9 cellular contexts compared by ENCODE assay signal in the genomic region with DNA sequence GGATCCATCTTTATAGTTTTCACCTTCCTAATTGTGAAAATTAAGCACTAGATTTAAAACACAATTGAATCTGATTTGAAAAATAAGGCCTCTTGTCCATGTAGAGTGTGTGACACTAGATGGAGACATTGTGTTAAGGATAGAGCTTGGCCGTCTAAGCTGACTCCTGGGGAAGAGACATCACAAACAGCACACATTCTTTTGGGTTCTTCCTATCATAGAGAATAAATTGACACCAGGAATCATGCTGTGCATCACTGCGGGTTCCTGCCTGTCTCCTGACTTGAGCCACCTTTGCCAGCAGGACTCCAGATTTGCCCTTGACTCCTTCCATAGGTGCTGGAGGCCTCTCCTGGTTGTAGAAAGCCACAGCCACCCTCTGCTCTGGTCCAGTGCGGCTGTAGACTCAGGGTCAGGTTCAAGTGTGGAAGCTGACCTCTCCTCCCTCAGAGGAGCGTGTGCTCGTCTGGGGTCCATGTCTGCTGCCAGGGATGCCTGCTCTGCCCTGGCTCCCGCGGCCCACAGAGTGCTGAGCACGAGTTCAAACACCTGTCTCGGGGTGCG. TPM values are rescaled to one million over a fixed set of nuclear protein-coding genes. Genes with fewer than 3 reads are reported as not detected.
DNase-seq lines count a peak whose midpoint lies in the region; ATAC-seq, FAIRE-seq and TF ChIP-seq lines count a peak whose summit lies in the region.
"Had no signal": no experiment of that assay in that cellular context is flagged by ENCODE, and none has a peak within 500 bp of the region (broad histone marks: within the 10 kb centered on the region; RNA-seq: fewer than 3 reads in every experiment).

No MANE protein-coding gene starts in this region.

- H3K4me1 ChIP-seq in OCI-LY1 (ENCODE audit: insufficient read depth, low read length, severe bottlenecking) = no peaks in the 10 kb centered on the region

- ATAC-seq in activated CD4-positive, CD25-positive, alpha-beta regulatory T cell treated with anti-CD3 and anti-CD28 coated beads, Interleukin-2, amount 50 U/mL, for 24 hours = peak; percentile 64
- peak; percentile 84 for ATAC-seq in GM21723 (IDR thresholded peaks at IDR 0.05; ENCODE audit: unreplicated experiment)
- ATAC-seq in stimulated activated naive CD8-positive, alpha-beta T cell treated with anti-CD3 and anti-CD28 coated beads, Interleukin-15, Interleukin-2, amounts not matched to agents 100 U/mL and 50 U/mL, for 24 hours = peak; percentile 70

- TF ChIP-seq CTCF in OCI-LY1 (IDR thresholded peaks at IDR 0.05; ENCODE audit: low read length) (peak; percentile 69), MCF 10A (IDR thresholded peaks at IDR 0.05; ENCODE audit: unreplicated experiment) (peak; percentile 65)

- peak; percentile 55 for FAIRE-seq in islet of Langerhans (lab: Jason Lieb, UNC)

- DNase-seq in activated CD4-positive, CD25-positive, alpha-beta regulatory T cell treated with anti-CD3 and anti-CD28 coated beads, Interleukin-2, amount 50 U/mL, for 72 hours = no peak
- DNase-seq in LHCN-M2 (ENCODE audit: low read depth) (peak; percentile 76), MCF 10A (ENCODE audit: unreplicated experiment) (peak; percentile 77)
- no peak for DNase-seq in stimulated activated naive CD8-positive, alpha-beta T cell treated with anti-CD3 and anti-CD28 coated beads, Interleukin-15, Interleukin-2, amounts not matched to agents 100 U/mL and 50 U/mL, for 24 hours

- H3K4me3 ChIP-seq in OCI-LY1 (ENCODE audit: low read depth, low read length, poor library complexity, severe bottlenecking) = no peak overlapping the region

- CTCF ChIA-PET in MCF 10A (lab: Yijun Ruan, JAX) = interaction anchor here (0.6 to 11.9 kb wide), 31 partner anchors 9 to 1792 kb away, joined by 3 to 335 read pairs (median 4); a partner anchor contains a TSS

- peak overlapping the region; percentile 54 for H3K27ac Mint-ChIP-seq in MCF 10A (ENCODE audit: low read depth, unreplicated experiment)

- H3K9ac ChIP-seq in OCI-LY1 (ENCODE audit: low read length) = no peak overlapping the region

- H3K36me3 Mint-ChIP-seq in MCF 10A (ENCODE audit: insufficient read depth, unreplicated experiment) = peaks cover 6% of the 10 kb centered on the region
- H3K36me3 Mint-ChIP-seq: CD8-positive, alpha-beta memory T cell had no signal

- H3F3A ChIP-seq in OCI-LY1 (ENCODE audit: insufficient read depth, low read length) = no peaks in the 10 kb centered on the region

- H3K36me3 ChIP-seq in OCI-LY1 (ENCODE audit: insufficient read depth, low read length) = no peaks in the 10 kb centered on the region

- BruUV-seq in MCF 10A (replicated peaks; lab: Mats Ljungman, UMichigan) = no TSS peak

- H2AFZ ChIP-seq in OCI-LY1 (ENCODE audit: low read length) = no peak overlapping the region

- intact Hi-C loops in MCF 10A (cut with micrococcal nuclease) = loop anchor here (1.0 to 10.0 kb wide), 7 partner anchors 102 to 1572 kb away; no protein-coding TSS in a partner anchor

- no peaks in the 10 kb centered on the region for H3K79me2 ChIP-seq in OCI-LY1 (ENCODE audit: insufficient read depth, low read length)

- no peaks in the 10 kb centered on the region for H3K9me2 ChIP-seq in OCI-LY1 (ENCODE audit: low read depth, low read length)

- no peak overlapping the region for H3K27ac ChIP-seq in OCI-LY1 (ENCODE audit: low read depth, low read length, poor library complexity, severe bottlenecking)

- POLR2A ChIA-PET in MCF 10A (lab: Yijun Ruan, JAX) = interaction anchor here (0.6 to 4.0 kb wide), 5 partner anchors 9 to 847 kb away, joined by 3 to 52 read pairs (median 3); no protein-coding TSS in a partner anchor

- H3K4me3 Mint-ChIP-seq in MCF 10A (ENCODE audit: unreplicated experiment) = no peak overlapping the region
- H3K4me3 Mint-ChIP-seq: CD8-positive, alpha-beta memory T cell had no signal

- H3K4me1 Mint-ChIP-seq in MCF 10A (ENCODE audit: insufficient read depth, unreplicated experiment) = peaks cover 43% of the 10 kb centered on the region

- no peaks in the 10 kb centered on the region for H3K9me3 ChIP-seq in OCI-LY1 (ENCODE audit: low read length)

- H3K27me3 ChIP-seq in OCI-LY1 (ENCODE audit: insufficient read depth, low read length) = no peaks in the 10 kb centered on the region

- no peak overlapping the region for H3K4me2 ChIP-seq in OCI-LY1 (ENCODE audit: low read length)

- H3K27me3 Mint-ChIP-seq in MCF 10A (ENCODE audit: insufficient read depth, unreplicated experiment) = no peaks in the 10 kb centered on the region
- H3K27me3 Mint-ChIP-seq: CD8-positive, alpha-beta memory T cell had no signal

- H3K9me3 Mint-ChIP-seq in MCF 10A (ENCODE audit: unreplicated experiment) = no peaks in the 10 kb centered on the region
- H3K9me3 Mint-ChIP-seq: CD8-positive, alpha-beta memory T cell had no signal

- H4K20me1 ChIP-seq in OCI-LY1 (ENCODE audit: insufficient read depth, low read length) = no peaks in the 10 kb centered on the region

RNA-seq across cellular contexts. Expression of a gene that starts 11.2 kb away (rescaled TPM):
- 1.1 and 1.3 TPM in 2 replicates for total RNA-seq in LHCN-M2 (2014; rRNA removed)
- 0.72 TPM for polyA plus RNA-seq in LHCN-M2 (2012)
- 0.82 TPM in 1 of 2 replicates, not detected in the other for total RNA-seq in MCF 10A (2022)

Comparison
In these comparisons a context has a peak if more than half of its experiments do, and no peak if none do; other contexts are left out.
1. DNase-seq: peak in LHCN-M2 (single experiment) and MCF 10A (single experiment); none in activated CD4-positive, CD25-positive, alpha-beta regulatory T cell treated with anti-CD3 and anti-CD28 coated beads, Interleukin-2, amount 50 U/mL, for 72 hours (single experiment) and stimulated activated naive CD8-positive, alpha-beta T cell treated with anti-CD3 and anti-CD28 coated beads, Interleukin-15, Interleukin-2, amounts not matched to agents 100 U/mL and 50 U/mL, for 24 hours (single experiment).
2. Peak in every context shown above with its lines, with median percentiles within 50 percentile points of each other: ATAC-seq.